ENCODE assay signal across 27 cellular contexts in genomic region chr20:18698735-18699380, GRCh38.
"Had no signal": no experiment of that assay in that cellular context is flagged by ENCODE, and none has a peak within 500 bp of the region (broad histone marks: within the 10 kb centered on the region; RNA-seq: fewer than 3 reads in every experiment).

No MANE protein-coding gene starts in this region.

- H3K9me3 ChIP-seq: ascending aorta, breast epithelium, colonic mucosa, esophagus squamous epithelium had no signal

- H3K27me3 Mint-ChIP-seq: activated CD4-positive, alpha-beta memory T cell treated with anti-CD3 and anti-CD28 coated beads, Interleukin-2, amount 10 ng/mL, durations not matched to agents 7 days and 5 days; activated CD4-positive, alpha-beta T cell treated with anti-CD3 and anti-CD28 coated beads, Interleukin-2, amount 10 ng/mL, durations not matched to agents 7 days and 5 days; activated naive CD4-positive, alpha-beta T cell treated with anti-CD3 and anti-CD28 coated beads, Interleukin-2, amount 10 ng/mL, durations not matched to agents 7 days and 5 days; activated naive CD8-positive, alpha-beta T cell treated with anti-CD3 and anti-CD28 coated beads, Interleukin-2, amount 10 ng/mL, durations not matched to agents 7 days and 5 days; activated T-cell treated with anti-CD3 and anti-CD28 coated beads, Interleukin-2, amount 50 U/mL, for 24 hours had no signal

- H3K4me3 Mint-ChIP-seq: activated CD4-positive, alpha-beta memory T cell treated with anti-CD3 and anti-CD28 coated beads, Interleukin-2, amount 10 ng/mL, durations not matched to agents 7 days and 5 days; activated CD4-positive, alpha-beta T cell treated with anti-CD3 and anti-CD28 coated beads, Interleukin-2, amount 10 ng/mL, durations not matched to agents 7 days and 5 days; activated naive CD4-positive, alpha-beta T cell treated with anti-CD3 and anti-CD28 coated beads, Interleukin-2, amount 10 ng/mL, durations not matched to agents 7 days and 5 days; activated naive CD8-positive, alpha-beta T cell treated with anti-CD3 and anti-CD28 coated beads, Interleukin-2, amount 10 ng/mL, durations not matched to agents 7 days and 5 days; activated T-cell treated with anti-CD3 and anti-CD28 coated beads, Interleukin-2, amount 50 U/mL, for 24 hours; activated T-cell treated with anti-CD3 and anti-CD28 coated beads, Interleukin-2, amount 50 U/mL, for 72 hours; brain had no signal

- DNase-seq: activated CD4-positive, alpha-beta memory T cell treated with anti-CD3 and anti-CD28 coated beads, Interleukin-2, amount 10 ng/mL, durations not matched to agents 7 days and 5 days; activated CD4-positive, alpha-beta T cell treated with anti-CD3 and anti-CD28 coated beads for 1 hour; activated CD4-positive, alpha-beta T cell treated with anti-CD3 and anti-CD28 coated beads for 4 hours; activated CD4-positive, alpha-beta T cell treated with anti-CD3 and anti-CD28 coated beads, Interleukin-2, amount 10 ng/mL, durations not matched to agents 7 days and 5 days; activated CD4-positive, alpha-beta T cell treated with anti-CD3 and anti-CD28 coated beads, Interleukin-2, amount 50 U/mL, for 4 hours; activated CD8-positive, alpha-beta memory T cell treated with anti-CD3 and anti-CD28 coated beads, Interleukin-2, amount 50 U/mL, for 48 hours; activated gamma-delta T cell; activated naive CD4-positive, alpha-beta T cell; activated naive CD4-positive, alpha-beta T cell treated with anti-CD3 and anti-CD28 coated beads, Interleukin-2, amount 10 ng/mL, durations not matched to agents 7 days and 5 days; activated naive CD8-positive, alpha-beta T cell treated with anti-CD3 and anti-CD28 coated beads, Interleukin-2, amount 10 ng/mL, durations not matched to agents 7 days and 5 days; activated T-cell treated with anti-CD3 and anti-CD28 coated beads for 4 hours; activated T-cell treated with anti-CD3 and anti-CD28 coated beads, Interleukin-2, amount 50 U/mL, for 24 hours; activated T-cell treated with anti-CD3 and anti-CD28 coated beads, Interleukin-2, amount 50 U/mL, for 72 hours; central memory CD4-positive, alpha-beta T cell; cerebellar nuclear complex; colonic mucosa; effector CD8-positive, alpha-beta T cell; esophagus squamous epithelium; foreskin melanocyte; head of caudate nucleus; T-helper 2 cell had no signal

- H3K36me3 Mint-ChIP-seq: activated naive CD4-positive, alpha-beta T cell treated with anti-CD3 and anti-CD28 coated beads, Interleukin-2, amount 10 ng/mL, durations not matched to agents 7 days and 5 days; activated naive CD4-positive, alpha-beta T cell treated with anti-CD3 and anti-CD28 coated beads, Interleukin-2, amount 50 U/mL, for 72 hours; activated naive CD8-positive, alpha-beta T cell treated with anti-CD3 and anti-CD28 coated beads, Interleukin-2, amount 10 ng/mL, durations not matched to agents 7 days and 5 days had no signal

- H3K27ac Mint-ChIP-seq: activated CD4-positive, alpha-beta memory T cell treated with anti-CD3 and anti-CD28 coated beads, Interleukin-2, amount 10 ng/mL, durations not matched to agents 7 days and 5 days; activated CD4-positive, alpha-beta T cell treated with anti-CD3 and anti-CD28 coated beads, Interleukin-2, amount 10 ng/mL, durations not matched to agents 7 days and 5 days; activated naive CD4-positive, alpha-beta T cell treated with anti-CD3 and anti-CD28 coated beads, Interleukin-2, amount 10 ng/mL, durations not matched to agents 7 days and 5 days; activated naive CD8-positive, alpha-beta T cell treated with anti-CD3 and anti-CD28 coated beads, Interleukin-2, amount 10 ng/mL, durations not matched to agents 7 days and 5 days; activated T-cell treated with anti-CD3 and anti-CD28 coated beads, Interleukin-2, amount 50 U/mL, for 24 hours; activated T-cell treated with anti-CD3 and anti-CD28 coated beads, Interleukin-2, amount 50 U/mL, for 72 hours; brain had no signal

- H3K4me1 ChIP-seq: ascending aorta, breast epithelium, colonic mucosa had no signal

- H3K27ac ChIP-seq: ascending aorta, breast epithelium, cardiac muscle cell, colonic mucosa, epithelial cell of prostate, esophagus squamous epithelium had no signal

- H3K4me3 ChIP-seq: ascending aorta, breast epithelium, cardiac muscle cell, colonic mucosa, esophagus squamous epithelium had no signal

- ATAC-seq: activated naive CD4-positive, alpha-beta T cell treated with anti-CD3 and anti-CD28 coated beads, Interleukin-2, amount 50 U/mL, for 72 hours; activated T-cell treated with anti-CD3 and anti-CD28 coated beads, Interleukin-2, amount 50 U/mL, for 72 hours had no signal

- H3K4me1 Mint-ChIP-seq: activated CD4-positive, alpha-beta memory T cell treated with anti-CD3 and anti-CD28 coated beads, Interleukin-2, amount 10 ng/mL, durations not matched to agents 7 days and 5 days; activated CD4-positive, alpha-beta T cell treated with anti-CD3 and anti-CD28 coated beads, Interleukin-2, amount 10 ng/mL, durations not matched to agents 7 days and 5 days; activated naive CD4-positive, alpha-beta T cell treated with anti-CD3 and anti-CD28 coated beads, Interleukin-2, amount 10 ng/mL, durations not matched to agents 7 days and 5 days; activated naive CD8-positive, alpha-beta T cell treated with anti-CD3 and anti-CD28 coated beads, Interleukin-2, amount 10 ng/mL, durations not matched to agents 7 days and 5 days had no signal

- H3K9me3 Mint-ChIP-seq: activated CD4-positive, alpha-beta memory T cell treated with anti-CD3 and anti-CD28 coated beads, Interleukin-2, amount 10 ng/mL, durations not matched to agents 7 days and 5 days; activated CD4-positive, alpha-beta T cell treated with anti-CD3 and anti-CD28 coated beads, Interleukin-2, amount 10 ng/mL, durations not matched to agents 7 days and 5 days; activated naive CD4-positive, alpha-beta T cell treated with anti-CD3 and anti-CD28 coated beads, Interleukin-2, amount 10 ng/mL, durations not matched to agents 7 days and 5 days; activated naive CD4-positive, alpha-beta T cell treated with anti-CD3 and anti-CD28 coated beads, Interleukin-2, amount 50 U/mL, for 72 hours; activated naive CD8-positive, alpha-beta T cell treated with anti-CD3 and anti-CD28 coated beads, Interleukin-2, amount 10 ng/mL, durations not matched to agents 7 days and 5 days; activated T-cell treated with anti-CD3 and anti-CD28 coated beads, Interleukin-2, amount 50 U/mL, for 24 hours; activated T-cell treated with anti-CD3 and anti-CD28 coated beads, Interleukin-2, amount 50 U/mL, for 72 hours had no signal

- H3K36me3 ChIP-seq: breast epithelium, cardiac muscle cell, colonic mucosa had no signal

- H3K27me3 ChIP-seq: ascending aorta, breast epithelium, cardiac muscle cell, colonic mucosa, esophagus squamous epithelium had no signal
